ENCODE assay signal across 19 cellular contexts in genomic region chr11:12543596-12544415, GRCh38.
DNase-seq lines count a peak whose midpoint lies in the region; ATAC-seq and TF ChIP-seq lines count a peak whose summit lies in the region.
"Had no signal": no experiment of that assay in that cellular context is flagged by ENCODE, and none has a peak within 500 bp of the region (broad histone marks: within the 10 kb centered on the region; RNA-seq: fewer than 3 reads in every experiment).

No MANE protein-coding gene starts in this region.

- no peak for TF ChIP-seq RAD21 in IMR-90 (IDR thresholded peaks at IDR 0.05; ENCODE audit: low read length)

- peak overlapping the region; percentile 93; the same call in 1 of the 2 replicates for H2BK20ac ChIP-seq in IMR-90 (ENCODE audit: low read depth, low read length)

- dilution Hi-C loops in IMR-90 (cut with HindIII; ENCODE audit: low sequenced_read_pairs, unreplicated experiment) (no loop called here), mammary epithelial cell (cut with HindIII; ENCODE audit: low sequenced_read_pairs) (no loop called here)

- H4K91ac ChIP-seq in IMR-90 (ENCODE audit: insufficient read depth, low read depth, low read length), result peak overlapping the region; percentile 65

- peak overlapping the region; percentile 62 for H2AK9ac ChIP-seq in IMR-90 (replicated peaks; ENCODE audit: low read depth, low read length, poor library complexity)

- WGBS in IMR-90 (ENCODE audit: extremely low coverage in 2 of 2, insufficient read length in 1 of 2), 2 experiments, result 86% methylated on average over 1 of the region's 9 CpGs; no CpG with 5 or more reads in 1 of the 2 experiments
- 23% methylated on average over 8 of the region's 9 CpGs for WGBS in mammary epithelial cell (ENCODE audit: low coverage, missing lambda C conversion rate)
- 85 to 87% (median 85%) methylated on average over 9 of the region's 9 CpGs for WGBS in adrenal gland, 4 donors

- H3K9me3 ChIP-seq in IMR-90 (ENCODE audit: control insufficient read depth, insufficient read depth, low read length), result no peaks in the 10 kb centered on the region
- no peaks in the 10 kb centered on the region for H3K9me3 ChIP-seq in mammary epithelial cell (replicated peaks; ENCODE audit: insufficient read depth, low read length)
- no peaks in the 10 kb centered on the region for H3K9me3 ChIP-seq in mucosa of descending colon
- no peaks in the 10 kb centered on the region for H3K9me3 ChIP-seq in adrenal gland (replicated peaks in 1 of 3)
- H3K9me3 ChIP-seq: thoracic aorta had no signal

- H3K14ac ChIP-seq in IMR-90 (replicated peaks; ENCODE audit: low read depth, low read length), result peak overlapping the region; percentile 26; the same call in 1 of the 2 replicates

- H2BK120ac ChIP-seq in IMR-90 (ENCODE audit: low read depth, low read length), result peak overlapping the region; percentile 99

- DNase-seq in ELF-1 (ENCODE audit: low read depth, low spot score), result peak; percentile 21
- no peak for DNase-seq in IMR-90
- DNase-seq in mammary epithelial cell, result peak; percentile 78
- no peak for DNase-seq in mucosa of descending colon
- no peak for DNase-seq in anterior cingulate cortex (lab: John Stamatoyannopoulos, UW)
- no peak for DNase-seq in left lobe of liver (ENCODE audit: low spot score)
- no peak for DNase-seq in adrenal gland
- DNase-seq: activated CD8-positive, alpha-beta T cell treated with anti-CD3 and anti-CD28 coated beads, Interleukin-2, amount 10 ng/mL, durations not matched to agents 7 days and 5 days; activated naive CD8-positive, alpha-beta T cell treated with anti-CD3 and anti-CD28 coated beads for 36 hours; activated T-cell treated with anti-CD3 and anti-CD28 coated beads, Interleukin-2, amount 50 U/mL, for 72 hours; effector CD4-positive, alpha-beta T cell; NCI-H1092 treated with DMSO at 0.1 percent for 48 hours; NCI-H2171; NCI-H82; RPMI8226; stimulated activated CD4-positive, alpha-beta T cell treated with anti-CD3 and anti-CD28 coated beads, Interleukin-4, amount 100 ng/mL, for 1 hour; T-helper 1 cell had no signal

- in situ Hi-C loops in IMR-90 (cut with MboI; ENCODE audit: low sequenced_read_pairs) (no loop called here), mammary epithelial cell (cut with MboI; ENCODE audit: low sequenced_read_pairs in 2 of 2) (no loop called here)

- peaks cover 0 to 20% of the 10 kb centered on the region in 2 experiments; a peak in 2 of 4 replicates for H3K79me1 ChIP-seq in IMR-90 (ENCODE audit: low read depth in 1 of 2, low read length in 2 of 2)

- TF ChIP-seq CTCF in IMR-90 (conservative IDR thresholded peaks at IDR 0.05; ENCODE audit: low read depth, low read length), result no peak
- peak in 1 of 2 donors; percentile 17 for TF ChIP-seq CTCF in mammary epithelial cell (conservative IDR thresholded peaks at IDR 0.05 in 1 of 2, IDR thresholded peaks at IDR 0.05 in 1 of 2; ENCODE audit: extremely low read depth in 1 of 2, insufficient read depth in 1 of 2, low read depth in 1 of 2, low read length in 2 of 2)
- no peak for TF ChIP-seq CTCF in mucosa of descending colon (IDR thresholded peaks at IDR 0.05)
- no peak for TF ChIP-seq CTCF in adrenal gland (IDR thresholded peaks at IDR 0.05)

- H3K9ac ChIP-seq in IMR-90 (ENCODE audit: low read depth, low read length) (no peak overlapping the region), mammary epithelial cell (ENCODE audit: insufficient read depth, low read length) (peak overlapping the region; percentile 9)

- no peak overlapping the region for H3K56ac ChIP-seq in IMR-90 (ENCODE audit: extremely low read depth, insufficient read depth, low read length)

- H3K4me2 ChIP-seq in IMR-90 (ENCODE audit: low read depth, low read length), result no peak overlapping the region
- peak overlapping the region; percentile 67 for H3K4me2 ChIP-seq in mammary epithelial cell (ENCODE audit: insufficient read depth, low read depth, low read length)

- intact Hi-C loops in IMR-90 (cut with micrococcal nuclease) (loop anchor here (5.0 kb wide), 1 partner anchor 212 kb away; no protein-coding TSS in a partner anchor), mammary epithelial cell (cut with micrococcal nuclease) (no loop called here), mucosa of descending colon (cut with DNase I, micrococcal nuclease) (no loop called here), adrenal gland (cut with DNase I) (no loop called here)

- no peaks in the 10 kb centered on the region for H3K79me2 ChIP-seq in mammary epithelial cell (ENCODE audit: insufficient read depth, low read length)

- H3K4me3 ChIP-seq in IMR-90 (ENCODE audit: insufficient read depth, low read depth, low read length), result no peak overlapping the region
- peak overlapping the region in 1 of 3 experiments; percentile 23 for H3K4me3 ChIP-seq in mammary epithelial cell (replicated peaks in 1 of 3; ENCODE audit: insufficient read depth in 1 of 3, low read depth in 2 of 3, low read length in 3 of 3)
- no peak overlapping the region for H3K4me3 ChIP-seq in mucosa of descending colon
- no peak overlapping the region for H3K4me3 ChIP-seq in adrenal gland
- H3K4me3 ChIP-seq: cardiac muscle cell, thoracic aorta had no signal

- H3K36me3 ChIP-seq in IMR-90 (ENCODE audit: control insufficient read depth, insufficient read depth, low read length) (no peaks in the 10 kb centered on the region), mammary epithelial cell (ENCODE audit: insufficient read depth, low read length) (no peaks in the 10 kb centered on the region), mucosa of descending colon (ENCODE audit: low read depth) (no peaks in the 10 kb centered on the region), adrenal gland (replicated peaks in 1 of 2) (no peaks in the 10 kb centered on the region)
- H3K36me3 ChIP-seq: cardiac muscle cell, thoracic aorta had no signal

- no peak overlapping the region for H3K23ac ChIP-seq in IMR-90 (ENCODE audit: low read depth, low read length)

- H3K9me1 ChIP-seq in IMR-90 (ENCODE audit: insufficient read depth, low read length), result peaks cover 41% of the 10 kb centered on the region

- peak overlapping the region; percentile 32; the same call in 1 of the 2 replicates for H4K5ac ChIP-seq in IMR-90 (ENCODE audit: low read depth, low read length)

- no TSS peak for BruUV-seq in IMR-90 (replicated peaks; lab: Mats Ljungman, UMichigan)
- no TSS peak for BruUV-seq in mammary epithelial cell (replicated peaks; lab: Mats Ljungman, UMichigan)

- no peak for ATAC-seq in IMR-90 (ENCODE audit: low read depth)
- ATAC-seq in mucosa of descending colon, result peak; percentile 20
- no peak for ATAC-seq in left lobe of liver
- ATAC-seq: activated CD8-positive, alpha-beta T cell treated with anti-CD3 and anti-CD28 coated beads, Interleukin-2, amount 10 ng/mL, durations not matched to agents 7 days and 5 days; activated T-cell treated with anti-CD3 and anti-CD28 coated beads, Interleukin-2, amount 50 U/mL, for 72 hours had no signal

- no peak overlapping the region for H2BK5ac ChIP-seq in IMR-90 (ENCODE audit: low read depth, low read length, poor library complexity, severe bottlenecking)

- H3K4ac ChIP-seq in IMR-90 (ENCODE audit: low read depth, low read length), result peak overlapping the region; percentile 94

- H2BK15ac ChIP-seq in IMR-90 (ENCODE audit: low read depth, low read length), result peak overlapping the region; percentile 96; the same call in 1 of the 3 replicates

- H4K20me1 ChIP-seq in IMR-90 (ENCODE audit: insufficient read depth, low read length) (no peaks in the 10 kb centered on the region), mammary epithelial cell (ENCODE audit: insufficient read depth, low read length) (no peaks in the 10 kb centered on the region)

- H3K27me3 ChIP-seq in IMR-90 (ENCODE audit: control insufficient read depth, insufficient read depth, low read length), result no peaks in the 10 kb centered on the region
- no peaks in the 10 kb centered on the region for H3K27me3 ChIP-seq in mammary epithelial cell (ENCODE audit: insufficient read depth, low read length)
- no peaks in the 10 kb centered on the region for H3K27me3 ChIP-seq in adrenal gland
- H3K27me3 ChIP-seq: cardiac muscle cell had no signal

- no peak for TF ChIP-seq POLR2A in IMR-90 (IDR thresholded peaks at IDR 0.05; ENCODE audit: low read depth, low read length)
- TF ChIP-seq POLR2A in adrenal gland (IDR thresholded peaks at IDR 0.05), result no peak

- H3K18ac ChIP-seq in IMR-90 (ENCODE audit: low read depth, low read length), result peak overlapping the region; percentile 50

- H2AK5ac ChIP-seq in IMR-90 (ENCODE audit: low read depth, low read length), result peak overlapping the region; percentile 96

- POLR2A ChIA-PET in IMR-90 (lab: Charles Lee; ENCODE audit: unreplicated experiment), result no interaction called here

- H3K4me1 ChIP-seq in IMR-90 (ENCODE audit: control insufficient read depth, insufficient read depth, low read length), result peaks cover 38% of the 10 kb centered on the region
- H3K4me1 ChIP-seq in mammary epithelial cell (ENCODE audit: insufficient read depth, low read length), result peaks cover 65% of the 10 kb centered on the region
- H3K4me1 ChIP-seq in mucosa of descending colon (ENCODE audit: low read depth), result no peaks in the 10 kb centered on the region
- H3K4me1 ChIP-seq in adrenal gland (replicated peaks in 1 of 2), result peaks cover 0 to 3% of the 10 kb centered on the region in 2 donors

- H3K27ac ChIP-seq in IMR-90 (ENCODE audit: insufficient read depth, low read length) (no peak overlapping the region), mammary epithelial cell (ENCODE audit: insufficient read depth, low read depth, low read length) (peak overlapping the region; percentile 53), adrenal gland (no peak overlapping the region)
- H3K27ac ChIP-seq: cardiac muscle cell, thoracic aorta had no signal

- H2AFZ ChIP-seq in IMR-90 (replicated peaks; ENCODE audit: low read length, poor library complexity) (peak overlapping the region; percentile 34), mammary epithelial cell (ENCODE audit: low read depth, low read length) (peak overlapping the region; percentile 79)

- peak overlapping the region in 1 of 2 experiments; percentile 35; a peak in 1 of 4 replicates for H4K8ac ChIP-seq in IMR-90 (ENCODE audit: low read depth in 2 of 2, low read length in 2 of 2)

- CTCF ChIA-PET in IMR-90 (lab: Yijun Ruan, JAX) (no interaction called here), mammary epithelial cell (lab: Charles Lee; ENCODE audit: low non-redundant PET) (no interaction called here)

TF ChIP-seq in IMR-90, 13 proteins besides CTCF, POLR2A, EP300 and RAD21:
- TF ChIP-seq MAFK (IDR thresholded peaks at IDR 0.05; ENCODE audit: low read depth, low read length), result no peak
- TF ChIP-seq RCOR1 (IDR thresholded peaks at IDR 0.05; ENCODE audit: insufficient replicate concordance, low read length), result no peak
TF ChIP-seq in IMR-90: peak in this region for 0.

Comparison
In these comparisons a context has a peak if more than half of its experiments do, and no peak if none do; other contexts are left out.
1. DNase-seq: peak in ELF-1 (single experiment) and mammary epithelial cell (single experiment); none in IMR-90 (single experiment), mucosa of descending colon (0 of 3), anterior cingulate cortex (0 of 58), left lobe of liver (single experiment) and adrenal gland (0 of 7).